8 cellular contexts compared by ENCODE assay signal in the genomic region with DNA sequence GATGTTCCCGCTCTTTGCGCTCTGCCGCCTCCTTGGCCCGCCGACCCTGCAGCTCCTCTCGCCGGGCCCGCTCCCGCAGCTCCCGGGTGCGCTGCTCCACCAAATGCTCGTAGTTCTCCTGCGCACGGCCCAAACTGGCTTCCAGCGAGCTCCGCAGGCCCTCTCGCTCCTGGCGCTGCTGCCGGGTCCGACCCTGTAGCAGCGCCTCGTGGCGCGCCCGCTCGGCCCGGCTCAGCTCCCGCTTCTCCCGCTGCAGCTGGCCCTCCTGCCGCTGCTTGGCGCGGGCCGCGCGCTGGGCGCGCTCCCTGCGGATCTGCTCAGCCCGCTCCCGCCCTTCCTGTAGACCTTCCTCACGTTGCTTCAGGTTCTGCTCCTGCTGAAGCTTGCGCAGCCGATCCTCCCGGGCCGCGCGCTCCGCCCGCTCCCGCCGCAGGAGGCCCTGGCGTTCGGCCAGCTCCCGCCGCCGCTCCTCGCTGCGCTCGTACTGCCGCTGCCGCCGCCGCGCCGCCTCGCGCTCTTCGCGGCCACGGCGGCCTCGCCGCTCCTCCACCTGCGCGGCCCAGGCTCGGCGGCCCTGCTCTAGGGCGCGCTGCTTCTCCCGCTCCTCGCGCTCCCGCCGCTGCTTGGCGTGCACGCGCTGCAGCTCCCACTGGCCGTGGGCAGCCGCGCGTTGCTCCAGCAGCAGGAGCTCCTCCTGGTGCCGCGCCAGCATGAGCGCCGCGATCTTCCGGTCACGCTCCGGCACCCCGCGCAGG. TPM values are rescaled to one million over a fixed set of nuclear protein-coding genes. Genes with fewer than 3 reads are reported as not detected.
DNase-seq lines count a peak whose midpoint lies in the region; ATAC-seq, FAIRE-seq and TF ChIP-seq lines count a peak whose summit lies in the region.

No MANE protein-coding gene starts in this region.

- CTCF ChIA-PET in K562 (lab: Yijun Ruan, JAX; ENCODE audit: low intra/inter-chr PET ratio) = no interaction called here
- CTCF ChIA-PET in HepG2 (lab: Yijun Ruan, JAX; ENCODE audit: low intra/inter-chr PET ratio, low total read pairs) = no interaction called here

- TF ChIP-seq RAD21 in K562 (CRISPR knock-in tag; conservative IDR thresholded peaks at IDR 0.05 in 1 of 2, IDR thresholded peaks at IDR 0.05 in 1 of 2) (no peak), HepG2 (CRISPR knock-in tag; IDR thresholded peaks at IDR 0.05) (no peak)

- H3F3A ChIP-seq in MM.1S (ENCODE audit: insufficient read depth, low read length) = no peaks in the 10 kb centered on the region

- H3K9me1 ChIP-seq in K562 (ENCODE audit: control insufficient read depth, insufficient read depth, low read length) = no peaks in the 10 kb centered on the region

- no peaks in the 10 kb centered on the region for H3K9me2 ChIP-seq in MM.1S (replicated peaks; ENCODE audit: insufficient read depth, low read length)

- in situ Hi-C loops in K562 (cut with MboI) = loop anchor here (25.0 kb wide), 1 partner anchor 465 kb away; no protein-coding TSS in a partner anchor
- in situ Hi-C loops in HepG2 (cut with HindIII; ENCODE audit: extremely low pct_ligation_motif_present, low pct_unique_long_range_greater_than_20kb) = loop anchor here (5.0 kb wide), 1 partner anchor 35 kb away; no protein-coding TSS in a partner anchor

- peaks cover 62% of the 10 kb centered on the region for H3K27me3 Mint-ChIP-seq in HFFc6 (ENCODE audit: insufficient read depth)

- ATAC-seq in K562 = peak; percentile 21; the same call in 2 of the 3 replicates
- ATAC-seq in HepG2 = peak; percentile 60
- no peak for ATAC-seq in HG03025 (IDR thresholded peaks at IDR 0.05; ENCODE audit: low FRiP score, unreplicated experiment)

- no peaks in the 10 kb centered on the region for H3K79me2 ChIP-seq in K562 (ENCODE audit: control insufficient read depth, insufficient read depth, low read length)
- no peaks in the 10 kb centered on the region for H3K79me2 ChIP-seq in HepG2 (ENCODE audit: insufficient read depth, low read length)
- H3K79me2 ChIP-seq in MM.1S (ENCODE audit: low read length) = no peaks in the 10 kb centered on the region

- H3K9ac ChIP-seq in HUES48 (ENCODE audit: low read depth, low read length) (peak overlapping the region; percentile 8; the same call in 1 of the 2 replicates), K562 (ENCODE audit: insufficient read depth in 1 of 2, low read depth in 2 of 2, low read length in 2 of 2) (no peak overlapping the region), HepG2 (ENCODE audit: insufficient read depth, low read depth, low read length) (no peak overlapping the region), MM.1S (ENCODE audit: low read length) (no peak overlapping the region)

- POLR2A ChIA-PET in K562 (lab: Yijun Ruan, JAX) (interaction anchor here (1.2 kb wide), 3 partner anchors 12 to 142 kb away, joined by 3 read pairs; no protein-coding TSS in a partner anchor), HepG2 (lab: Yijun Ruan, JAX) (no interaction called here)

- H3K4me3 ChIP-seq in HUES48 (ENCODE audit: low read depth, low read length) (peak overlapping the region; percentile 48), K562 (no peak overlapping the region), HepG2 (replicated peaks in 1 of 3; ENCODE audit: insufficient read depth in 1 of 3, low read depth in 2 of 3, low read length in 3 of 3) (peak overlapping the region in 2 of 3 experiments; percentile 22 to 58; a peak in 4 of 6 replicates), MM.1S (ENCODE audit: low read length) (no peak overlapping the region)

- no peak overlapping the region for H3K4me3 Mint-ChIP-seq in HFFc6

- H3K9me3 ChIP-seq in HUES48 (ENCODE audit: control insufficient read depth, insufficient read depth, low read length) (peaks cover 6% of the 10 kb centered on the region; the same call in 1 of the 2 replicates), K562 (replicated peaks; ENCODE audit: control insufficient read depth, insufficient read depth, low read depth, low read length) (no peaks in the 10 kb centered on the region), HepG2 (ENCODE audit: low read length) (no peaks in the 10 kb centered on the region), MM.1S (replicated peaks; ENCODE audit: insufficient read depth, low read length) (no peaks in the 10 kb centered on the region)

- intact Hi-C loops in K562 (cut with micrococcal nuclease) = loop anchor here (10.0 kb wide), 1 partner anchor 327 kb away; no protein-coding TSS in a partner anchor
- intact Hi-C loops in HepG2 (cut with micrococcal nuclease; ENCODE audit: unreplicated experiment) = no loop called here

- DNase-seq in 8988T (peak; percentile 40), K562 (ENCODE audit: extremely low read depth in 1 of 4, low spot score in 3 of 4) (peak; percentile 16 to 50 (median 28)), HepG2 (ENCODE audit: low spot score) (peak; percentile 17), MM.1S (no peak), HFFc6 (no peak), GM12892 (ENCODE audit: insufficient read length) (no peak)

- TF ChIP-seq CTCF in K562 (IDR thresholded peaks at IDR 0.05 in 2 of 3, conservative IDR thresholded peaks at IDR 0.05 in 1 of 3; ENCODE audit: insufficient read depth in 2 of 3, low read depth in 1 of 3, low read length in 3 of 3) = no peak
- no peak for TF ChIP-seq CTCF in HepG2 (CRISPR knock-in tag; IDR thresholded peaks at IDR 0.05)
- no peak for TF ChIP-seq CTCF in MM.1S (IDR thresholded peaks at IDR 0.05; ENCODE audit: low read length)
- no peak for TF ChIP-seq CTCF in HFFc6 (IDR thresholded peaks at IDR 0.05)

- BruUV-seq in K562 (replicated peaks; lab: Mats Ljungman, UMichigan) (no TSS peak), HepG2 (replicated peaks; lab: Mats Ljungman, UMichigan) (no TSS peak)

- H3K27ac ChIP-seq in HUES48 (ENCODE audit: low read depth, low read length) = no peak overlapping the region
- no peak overlapping the region for H3K27ac ChIP-seq in K562 (ENCODE audit: extremely low read depth, low read depth, low read length)
- H3K27ac ChIP-seq in HepG2 (ENCODE audit: extremely low read length, insufficient read depth, low read length) = no peak overlapping the region
- H3K27ac ChIP-seq in MM.1S (ENCODE audit: low read length) = no peak overlapping the region

- H3K4me1 ChIP-seq in HUES48 (ENCODE audit: control insufficient read depth, insufficient read depth, low read length) (0 out of 2 replicates have a peak, but pooled peaks cover 7% of the 10 kb centered on the region), K562 (replicated peaks in 1 of 2; ENCODE audit: control insufficient read depth in 2 of 2, insufficient read depth in 2 of 2, low read length in 2 of 2) (peaks cover 0 to 17% of the 10 kb centered on the region in 2 experiments; a peak in 2 of 5 replicates), HepG2 (ENCODE audit: insufficient read depth, low read length) (peaks cover 31% of the 10 kb centered on the region), MM.1S (ENCODE audit: low read length) (no peaks in the 10 kb centered on the region)

- H2AFZ ChIP-seq in K562 (ENCODE audit: low read depth, low read length) (no peak overlapping the region), HepG2 (ENCODE audit: low read length) (no peak overlapping the region), MM.1S (ENCODE audit: low read length) (no peak overlapping the region)

- H3K4me2 ChIP-seq in K562 (ENCODE audit: insufficient read depth, low read length) (no peak overlapping the region), HepG2 (ENCODE audit: low read depth, low read length) (peak overlapping the region; percentile 60), MM.1S (ENCODE audit: low read depth, low read length) (no peak overlapping the region)

- TF ChIP-seq POLR2A in K562 (conservative IDR thresholded peaks at IDR 0.05) = no peak
- TF ChIP-seq POLR2A in HepG2 (IDR thresholded peaks at IDR 0.05; ENCODE audit: insufficient read depth in 1 of 2, low read depth in 2 of 2, low read length in 2 of 2) = no peak
- TF ChIP-seq POLR2A in GM12892 (IDR thresholded peaks at IDR 0.05; ENCODE audit: low read depth, low read length) = no peak

- no peak for FAIRE-seq in K562 (lab: Jason Lieb, UNC)
- FAIRE-seq in HepG2 (lab: Jason Lieb, UNC) = no peak
- FAIRE-seq in GM12892 (lab: Jason Lieb, UNC) = no peak

- H3K36me3 Mint-ChIP-seq in HFFc6 (ENCODE audit: low read depth) = no peaks in the 10 kb centered on the region

- H3K4me1 Mint-ChIP-seq in HFFc6 (ENCODE audit: low read depth) = peaks cover 6% of the 10 kb centered on the region

- H3K27ac Mint-ChIP-seq in HFFc6 = no peak overlapping the region

- WGBS in K562 (ENCODE audit: insufficient coverage, low coverage, missing lambda C conversion rate) = 38% methylated on average over 17 of the region's 101 CpGs
- WGBS in HepG2 (ENCODE audit: low lambda C conversion rate) = 56% methylated on average over 35 of the region's 101 CpGs

- TF ChIP-seq EP300 in K562 (IDR thresholded peaks at IDR 0.05; ENCODE audit: low read length) = no peak
- TF ChIP-seq EP300 in HepG2 (IDR thresholded peaks at IDR 0.05; ENCODE audit: low read depth in 2 of 2, low read length in 2 of 2) = no peak
- no peak for TF ChIP-seq EP300 in HepG2 (CRISPR knock-in tag; IDR thresholded peaks at IDR 0.05; ENCODE audit: borderline replicate concordance)

- H3K27me3 ChIP-seq in HUES48 (ENCODE audit: control insufficient read depth, insufficient read depth, low read length) = peaks cover 77% of the 10 kb centered on the region
- H3K27me3 ChIP-seq in K562 (ENCODE audit: control insufficient read depth in 2 of 2, insufficient read depth in 2 of 2, low read length in 2 of 2) = peaks cover 5 to 33% of the 10 kb centered on the region in 2 experiments; a peak in 3 of 5 replicates
- H3K27me3 ChIP-seq in HepG2 (ENCODE audit: control insufficient read depth in 1 of 2, insufficient read depth in 2 of 2, low read length in 2 of 2) = peaks cover 2 to 67% of the 10 kb centered on the region in 2 experiments
- H3K27me3 ChIP-seq in MM.1S (replicated peaks; ENCODE audit: insufficient read depth, low read length) = no peaks in the 10 kb centered on the region

- H3K36me3 ChIP-seq in HUES48 (ENCODE audit: control insufficient read depth, insufficient read depth, low read length) = no peaks in the 10 kb centered on the region
- no peaks in the 10 kb centered on the region for H3K36me3 ChIP-seq in K562 (ENCODE audit: control insufficient read depth, insufficient read depth, low read length)
- H3K36me3 ChIP-seq in HepG2 (replicated peaks in 1 of 2; ENCODE audit: control insufficient read depth in 1 of 2, insufficient read depth in 2 of 2, low read length in 2 of 2) = no peaks in the 10 kb centered on the region
- H3K36me3 ChIP-seq in MM.1S (replicated peaks; ENCODE audit: insufficient read depth, low read length) = no peaks in the 10 kb centered on the region

- H3K9me3 Mint-ChIP-seq in HFFc6 = no peaks in the 10 kb centered on the region

- H4K20me1 ChIP-seq in K562 (replicated peaks; ENCODE audit: control insufficient read depth, insufficient read depth, low read length) (no peaks in the 10 kb centered on the region), HepG2 (ENCODE audit: insufficient read depth, low read length) (no peaks in the 10 kb centered on the region), MM.1S (ENCODE audit: insufficient read depth, low read length) (no peaks in the 10 kb centered on the region)

RNA-seq across cellular contexts. Expression of gene CCDC177, which starts 2.6 kb away (rescaled TPM):
- not detected in 2 replicates for total RNA-seq in K562 (2011; cell fraction: chromatin; rRNA removed; ENCODE audit: low replicate concordance)
- not detected in 2 replicates for total RNA-seq in K562 (2011; cell fraction: nucleolus; rRNA removed)
- not detected in 2 replicates for total RNA-seq in K562 (2011; cell fraction: nucleoplasm; rRNA removed)
- not detected in 2 replicates for total RNA-seq in K562 (2014; rRNA removed)
- total RNA-seq in K562 (2014; rRNA removed; fragmentation: Illumina TruSeq; extraction: Trizol) = not detected in 2 replicates
- total RNA-seq in K562 (2015; rRNA removed; fragmentation: Illumina TruSeq; extraction: Trizol) = not detected in 2 replicates
- not detected in 2 replicates for total RNA-seq in K562 (2021)
- polyA plus RNA-seq in K562 (2011; rRNA removed) = not detected in 2 replicates
- polyA plus RNA-seq in K562 (2011; cell fraction: cytosol; rRNA removed) = not detected in 2 replicates
- polyA plus RNA-seq in K562 (2011; cell fraction: nucleus; rRNA removed) = not detected in 2 replicates
- not detected in 2 replicates for polyA plus RNA-seq in K562 (2012)
- polyA plus RNA-seq in K562 (2014; fragmentation: Illumina TruSeq; extraction: Trizol) = not detected in 2 replicates
- not detected for polyA plus RNA-seq in K562 (2014; fragmentation: Nextera tagmentation; extraction: Ambion mirVana)
- polyA plus RNA-seq in K562 (2014; rRNA removed) = not detected in 2 replicates
- polyA minus RNA-seq in K562 (2011; rRNA and poly(A)+ RNA removed) = not detected in 2 replicates
- not detected in 2 replicates for polyA minus RNA-seq in K562 (2011; cell fraction: cytosol; rRNA and poly(A)+ RNA removed)
- polyA minus RNA-seq in K562 (2011; cell fraction: nucleus; rRNA and poly(A)+ RNA removed) = not detected in 2 replicates
- not detected in 2 replicates for total RNA-seq in HepG2 (2016; rRNA removed; fragmentation: Illumina TruSeq; extraction: Trizol)
- total RNA-seq in HepG2 (2016; cell fraction: cytosol; rRNA removed; fragmentation: Illumina TruSeq; extraction: Trizol; ENCODE audit: low read depth) = not detected in 2 replicates
- not detected in 2 replicates for total RNA-seq in HepG2 (2016; cell fraction: insoluble cytoplasmic fraction; rRNA removed; fragmentation: Illumina TruSeq; extraction: Trizol)
- total RNA-seq in HepG2 (2016; cell fraction: membrane; rRNA removed; fragmentation: Illumina TruSeq; extraction: Trizol) = not detected in 2 replicates
- total RNA-seq in HepG2 (2016; cell fraction: nucleus; rRNA removed; fragmentation: Illumina TruSeq; extraction: Trizol) = not detected in 2 replicates
- polyA plus RNA-seq in HepG2 (2011; rRNA removed) = not detected in 2 replicates
- not detected in 2 replicates for polyA plus RNA-seq in HepG2 (2011; cell fraction: cytosol; rRNA removed)
- polyA plus RNA-seq in HepG2 (2011; cell fraction: nucleus; rRNA removed) = not detected in 2 replicates
- polyA plus RNA-seq in HepG2 (2012) = not detected in 2 replicates
- not detected in 2 replicates for polyA plus RNA-seq in HepG2 (2016; cell fraction: cytosol; fragmentation: Illumina TruSeq; extraction: Trizol; ENCODE audit: low read depth)
- not detected in 2 replicates for polyA plus RNA-seq in HepG2 (2016; cell fraction: insoluble cytoplasmic fraction; fragmentation: Illumina TruSeq; extraction: Trizol; ENCODE audit: low read depth)
- not detected in 2 replicates for polyA plus RNA-seq in HepG2 (2016; cell fraction: membrane; fragmentation: Illumina TruSeq; extraction: Trizol; ENCODE audit: low read depth)
- not detected in 2 replicates for polyA plus RNA-seq in HepG2 (2016; cell fraction: nucleus; fragmentation: Illumina TruSeq; extraction: Trizol; ENCODE audit: insufficient read depth, low read depth)
- polyA minus RNA-seq in HepG2 (2011; rRNA and poly(A)+ RNA removed; ENCODE audit: low replicate concordance) = 0.33 TPM in 1 of 2 replicates, not detected in the other
- not detected in 2 replicates for polyA minus RNA-seq in HepG2 (2011; cell fraction: cytosol; rRNA and poly(A)+ RNA removed)
- polyA minus RNA-seq in HepG2 (2011; cell fraction: nucleus; rRNA and poly(A)+ RNA removed) = not detected in 2 replicates
- not detected for total RNA-seq in HFFc6 (2021; fragmentation: NEBNext Ultra II Directional; extraction: Animal tissue kit (Norgen Biotek cat#: 25700))
- not detected for polyA plus RNA-seq in GM12892 (2012; ENCODE audit: missing spikeins)

RNA-seq across cellular contexts. Expression of gene SUSD6, which starts 39.3 kb away (rescaled TPM):
- 51.2 and 76.5 TPM in 2 replicates for total RNA-seq in K562 (2011; cell fraction: chromatin; rRNA removed; ENCODE audit: low replicate concordance)
- 50.5 and 58.7 TPM in 2 replicates for total RNA-seq in K562 (2011; cell fraction: nucleolus; rRNA removed)
- total RNA-seq in K562 (2011; cell fraction: nucleoplasm; rRNA removed) = 56.2 and 57.9 TPM in 2 replicates
- 3.8 and 4.1 TPM in 2 replicates for total RNA-seq in K562 (2014; rRNA removed)
- total RNA-seq in K562 (2014; rRNA removed; fragmentation: Illumina TruSeq; extraction: Trizol) = 5.5 and 5.7 TPM in 2 replicates
- total RNA-seq in K562 (2015; rRNA removed; fragmentation: Illumina TruSeq; extraction: Trizol) = 5.0 and 5.2 TPM in 2 replicates
- total RNA-seq in K562 (2021) = 18.4 and 20.7 TPM in 2 replicates
- 13.0 and 25.6 TPM in 2 replicates for polyA plus RNA-seq in K562 (2011; rRNA removed)
- 8.0 and 14.7 TPM in 2 replicates for polyA plus RNA-seq in K562 (2011; cell fraction: cytosol; rRNA removed)
- 63.8 and 68.6 TPM in 2 replicates for polyA plus RNA-seq in K562 (2011; cell fraction: nucleus; rRNA removed)
- 5.8 and 7.8 TPM in 2 replicates for polyA plus RNA-seq in K562 (2012)
- 12.2 and 12.3 TPM in 2 replicates for polyA plus RNA-seq in K562 (2014; fragmentation: Illumina TruSeq; extraction: Trizol)
- polyA plus RNA-seq in K562 (2014; fragmentation: Nextera tagmentation; extraction: Ambion mirVana) = 1 to 10 TPM; 2.9 to 5.6 TPM
- polyA plus RNA-seq in K562 (2014; rRNA removed) = 11.4 and 11.7 TPM in 2 replicates
- polyA minus RNA-seq in K562 (2011; rRNA and poly(A)+ RNA removed) = 18.0 and 19.0 TPM in 2 replicates
- 7.5 and 9.8 TPM in 2 replicates for polyA minus RNA-seq in K562 (2011; cell fraction: cytosol; rRNA and poly(A)+ RNA removed)
- polyA minus RNA-seq in K562 (2011; cell fraction: nucleus; rRNA and poly(A)+ RNA removed) = 15.6 and 35.9 TPM in 2 replicates
- 4.8 and 7.2 TPM in 2 replicates for total RNA-seq in HepG2 (2016; rRNA removed; fragmentation: Illumina TruSeq; extraction: Trizol)
- total RNA-seq in HepG2 (2016; cell fraction: cytosol; rRNA removed; fragmentation: Illumina TruSeq; extraction: Trizol; ENCODE audit: low read depth) = 0.53 and 0.71 TPM in 2 replicates
- 3.7 and 7.0 TPM in 2 replicates for total RNA-seq in HepG2 (2016; cell fraction: insoluble cytoplasmic fraction; rRNA removed; fragmentation: Illumina TruSeq; extraction: Trizol)
- 2.4 and 2.6 TPM in 2 replicates for total RNA-seq in HepG2 (2016; cell fraction: membrane; rRNA removed; fragmentation: Illumina TruSeq; extraction: Trizol)
- total RNA-seq in HepG2 (2016; cell fraction: nucleus; rRNA removed; fragmentation: Illumina TruSeq; extraction: Trizol) = 11.6 and 12.8 TPM in 2 replicates
- 7.4 and 9.4 TPM in 2 replicates for polyA plus RNA-seq in HepG2 (2011; rRNA removed)
- 3.9 and 4.6 TPM in 2 replicates for polyA plus RNA-seq in HepG2 (2011; cell fraction: cytosol; rRNA removed)
- 17.5 and 19.4 TPM in 2 replicates for polyA plus RNA-seq in HepG2 (2011; cell fraction: nucleus; rRNA removed)
- polyA plus RNA-seq in HepG2 (2012) = 5.8 and 6.9 TPM in 2 replicates
- polyA plus RNA-seq in HepG2 (2016; cell fraction: cytosol; fragmentation: Illumina TruSeq; extraction: Trizol; ENCODE audit: low read depth) = 0.43 and 0.46 TPM in 2 replicates
- polyA plus RNA-seq in HepG2 (2016; cell fraction: insoluble cytoplasmic fraction; fragmentation: Illumina TruSeq; extraction: Trizol; ENCODE audit: low read depth) = 3.1 and 3.3 TPM in 2 replicates
- 0.96 and 1.2 TPM in 2 replicates for polyA plus RNA-seq in HepG2 (2016; cell fraction: membrane; fragmentation: Illumina TruSeq; extraction: Trizol; ENCODE audit: low read depth)
- 14.7 and 15.5 TPM in 2 replicates for polyA plus RNA-seq in HepG2 (2016; cell fraction: nucleus; fragmentation: Illumina TruSeq; extraction: Trizol; ENCODE audit: insufficient read depth, low read depth)
- polyA minus RNA-seq in HepG2 (2011; rRNA and poly(A)+ RNA removed; ENCODE audit: low replicate concordance) = 7.6 and 16.1 TPM in 2 replicates
- 5.3 and 6.9 TPM in 2 replicates for polyA minus RNA-seq in HepG2 (2011; cell fraction: cytosol; rRNA and poly(A)+ RNA removed)
- polyA minus RNA-seq in HepG2 (2011; cell fraction: nucleus; rRNA and poly(A)+ RNA removed) = 12.5 and 13.1 TPM in 2 replicates
- 10 to 100 TPM; 15.8 to 21.8 (median 17.9) TPM for total RNA-seq in HFFc6 (2021; fragmentation: NEBNext Ultra II Directional; extraction: Animal tissue kit (Norgen Biotek cat#: 25700))
- polyA plus RNA-seq in GM12892 (2012; ENCODE audit: missing spikeins) = 19.0 TPM

Comparison
In these comparisons a context has a peak if more than half of its experiments do, and no peak if none do; other contexts are left out.
1. DNase-seq: peak in 8988T (single experiment), K562 (4 of 4) and HepG2 (single experiment); none in MM.1S (single experiment), HFFc6 (single experiment) and GM12892 (single experiment).
2. H3K4me3 ChIP-seq: peak in HUES48 (single experiment) and HepG2 (2 of 3); none in K562 (single experiment) and MM.1S (single experiment).